Comparison of ENCODE assay signal across 11 cellular contexts in the genomic region with DNA sequence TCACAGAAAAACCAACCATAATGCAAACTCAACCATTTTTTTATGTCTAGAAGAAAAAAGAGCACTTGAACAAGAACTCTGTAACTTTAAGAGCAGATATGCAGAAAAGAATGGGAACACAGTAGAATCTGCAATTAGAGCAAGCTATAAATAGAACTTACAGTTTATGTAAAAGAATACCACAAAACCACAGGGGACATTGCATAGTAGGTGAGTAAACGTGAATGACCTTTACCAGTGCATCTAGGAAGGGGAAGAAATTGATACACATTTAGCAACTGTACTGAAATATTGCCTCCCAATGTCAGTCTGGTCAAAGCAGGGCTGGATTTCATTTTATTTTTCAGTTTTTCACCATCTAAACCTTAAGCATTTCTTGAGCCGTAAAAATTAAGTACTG.
DNase-seq lines count a peak whose midpoint lies in the region; ATAC-seq and TF ChIP-seq lines count a peak whose summit lies in the region.
"Had no signal": no experiment of that assay in that cellular context is flagged by ENCODE, and none has a peak within 500 bp of the region (broad histone marks: within the 10 kb centered on the region; RNA-seq: fewer than 3 reads in every experiment).

No MANE protein-coding gene starts in this region.

- H3K27ac ChIP-seq in breast epithelium (no peak overlapping the region), Karpas-422 (ENCODE audit: low read length) (no peak overlapping the region), Peyer's patch (no peak overlapping the region)

- no peaks in the 10 kb centered on the region for H3K4me1 Mint-ChIP-seq in MCF 10A (ENCODE audit: insufficient read depth, unreplicated experiment)
- H3K4me1 Mint-ChIP-seq: CD4-positive, CD25-positive, alpha-beta regulatory T cell had no signal

- H3K9me3 ChIP-seq in breast epithelium (no peaks in the 10 kb centered on the region), Karpas-422 (ENCODE audit: low read length) (no peaks in the 10 kb centered on the region), Peyer's patch (no peaks in the 10 kb centered on the region)

- H3K4me1 ChIP-seq in breast epithelium, result no peaks in the 10 kb centered on the region
- H3K4me1 ChIP-seq in Karpas-422 (ENCODE audit: low read length), result peaks cover 7% of the 10 kb centered on the region
- no peaks in the 10 kb centered on the region for H3K4me1 ChIP-seq in Peyer's patch

- H4K20me1 ChIP-seq in Karpas-422 (ENCODE audit: insufficient read depth, low read depth, low read length), result no peaks in the 10 kb centered on the region

- TF ChIP-seq POLR2A in breast epithelium (IDR thresholded peaks at IDR 0.05) (no peak), Peyer's patch (IDR thresholded peaks at IDR 0.05) (no peak)

- no peaks in the 10 kb centered on the region for H3K79me2 ChIP-seq in Karpas-422 (ENCODE audit: low read length)

- H3K27me3 Mint-ChIP-seq in MCF 10A (ENCODE audit: insufficient read depth, unreplicated experiment), result no peaks in the 10 kb centered on the region
- H3K27me3 Mint-ChIP-seq: CD4-positive, CD25-positive, alpha-beta regulatory T cell had no signal

- DNase-seq in MCF 10A (ENCODE audit: unreplicated experiment) (peak; percentile 46), breast epithelium (ENCODE audit: low spot score in 2 of 2) (no peak), Karpas-422 (no peak), amniotic stem cell (lab: John Stamatoyannopoulos, UW) (peak; percentile 38), Peyer's patch (no peak), occipital lobe (lab: John Stamatoyannopoulos, UW) (no peak)
- DNase-seq: CD4-positive, CD25-positive, alpha-beta regulatory T cell; NCI-H1436; stimulated activated naive CD4-positive, alpha-beta T cell treated with Interleukin-2 at 50 U/mL for 16 hours had no signal

- H3K4me3 ChIP-seq in breast epithelium (no peak overlapping the region), Karpas-422 (ENCODE audit: low read length) (no peak overlapping the region), Peyer's patch (no peak overlapping the region)

- H3K36me3 ChIP-seq in breast epithelium, result no peaks in the 10 kb centered on the region
- no peaks in the 10 kb centered on the region for H3K36me3 ChIP-seq in Karpas-422 (ENCODE audit: insufficient read depth, low read length)
- no peaks in the 10 kb centered on the region for H3K36me3 ChIP-seq in Peyer's patch

- H2AFZ ChIP-seq in Karpas-422 (ENCODE audit: low read length), result no peak overlapping the region

- H3K9ac ChIP-seq in Karpas-422 (ENCODE audit: low read length), result no peak overlapping the region

- H3K27me3 ChIP-seq in breast epithelium (no peaks in the 10 kb centered on the region), Karpas-422 (ENCODE audit: low read length) (no peaks in the 10 kb centered on the region), Peyer's patch (no peaks in the 10 kb centered on the region)

- intact Hi-C loops in MCF 10A (cut with micrococcal nuclease) (no loop called here), breast epithelium (cut with DNase I; ENCODE audit: low total_unique reads) (no loop called here)

- no peaks in the 10 kb centered on the region for H3K9me3 Mint-ChIP-seq in MCF 10A (ENCODE audit: unreplicated experiment)

- CTCF ChIA-PET in MCF 10A (lab: Yijun Ruan, JAX), result no interaction called here

- H3K27ac Mint-ChIP-seq in MCF 10A (ENCODE audit: low read depth, unreplicated experiment), result no peak overlapping the region
- H3K27ac Mint-ChIP-seq: CD4-positive, CD25-positive, alpha-beta regulatory T cell had no signal

- no TSS peak for BruUV-seq in MCF 10A (replicated peaks; lab: Mats Ljungman, UMichigan)

- POLR2A ChIA-PET in MCF 10A (lab: Yijun Ruan, JAX), result no interaction called here

- no peaks in the 10 kb centered on the region for H3K9me2 ChIP-seq in Karpas-422 (replicated peaks; ENCODE audit: insufficient read depth, low read length)

- no peak overlapping the region for H3K4me3 Mint-ChIP-seq in MCF 10A (ENCODE audit: unreplicated experiment)
- H3K4me3 Mint-ChIP-seq: CD4-positive, CD25-positive, alpha-beta regulatory T cell had no signal

- no peak for ATAC-seq in HG02642 (IDR thresholded peaks at IDR 0.05; ENCODE audit: poor library complexity, unreplicated experiment)
- ATAC-seq in HG03039 (IDR thresholded peaks at IDR 0.05; ENCODE audit: unreplicated experiment), result no peak

- no peaks in the 10 kb centered on the region for H3K36me3 Mint-ChIP-seq in MCF 10A (ENCODE audit: insufficient read depth, unreplicated experiment)
- H3K36me3 Mint-ChIP-seq: CD4-positive, CD25-positive, alpha-beta regulatory T cell had no signal

- peak overlapping the region; percentile 29 for H3K4me2 ChIP-seq in Karpas-422 (ENCODE audit: low read depth, low read length, poor library complexity, severe bottlenecking)

- no peak for TF ChIP-seq CTCF in MCF 10A (IDR thresholded peaks at IDR 0.05; ENCODE audit: unreplicated experiment)
- TF ChIP-seq CTCF in breast epithelium (IDR thresholded peaks at IDR 0.05), result no peak
- no peak for TF ChIP-seq CTCF in Peyer's patch (IDR thresholded peaks at IDR 0.05)

Comparison
In these comparisons a context has a peak if more than half of its experiments do, and no peak if none do; other contexts are left out.
1. DNase-seq: peak in MCF 10A (single experiment) and amniotic stem cell (single experiment); none in breast epithelium (0 of 2), Karpas-422 (single experiment), Peyer's patch (0 of 3) and occipital lobe (single experiment).